In genomic region chr12:128840862-128841468, GRCh38 we compare ENCODE assay signal across 9 cellular contexts. TPM values are rescaled to one million over a fixed set of nuclear protein-coding genes. Genes with fewer than 3 reads are reported as not detected.
DNase-seq lines count a peak whose midpoint lies in the region; ATAC-seq lines count a peak whose summit lies in the region.
"Had no signal": no experiment of that assay in that cellular context is flagged by ENCODE, and none has a peak within 500 bp of the region (broad histone marks: within the 10 kb centered on the region; RNA-seq: fewer than 3 reads in every experiment).

No MANE protein-coding gene starts in this region.

- H3K4me3 Mint-ChIP-seq in memory B cell, result peak overlapping the region; percentile 62
- no peak overlapping the region for H3K4me3 Mint-ChIP-seq in activated T-helper 17 cell treated with anti-CD3 and anti-CD28 coated beads, Interleukin-2, amount 50 U/mL, for 72 hours

- DNase-seq in DMS53 (lab: John Stamatoyannopoulos, UW) (peak; percentile 41), DMS53 treated with DMSO at 0.1 percent for 48 hours (lab: John Stamatoyannopoulos, UW; ENCODE audit: unreplicated experiment) (no peak), memory B cell (ENCODE audit: low spot score in 2 of 2) (no peak), SKM-1 treated with dmso at 0.1 percent for 144 hours (lab: John Stamatoyannopoulos, UW; ENCODE audit: unreplicated experiment) (no peak), HuH-7.5 (ENCODE audit: low spot score) (no peak)
- DNase-seq: NCI-H2029 had no signal

- peak; percentile 82 for ATAC-seq in GM21717 (IDR thresholded peaks at IDR 0.05; ENCODE audit: unreplicated experiment)
- ATAC-seq in HG03521 (IDR thresholded peaks at IDR 0.05; ENCODE audit: unreplicated experiment), result peak; percentile 61
- ATAC-seq in memory B cell (ENCODE audit: low read depth), result peak; percentile 91
- ATAC-seq in activated T-helper 17 cell treated with anti-CD3 and anti-CD28 coated beads, Interleukin-2, amount 50 U/mL, for 72 hours (replicated peaks), result no peak

- H3K27me3 Mint-ChIP-seq in memory B cell, result no peaks in the 10 kb centered on the region
- H3K27me3 Mint-ChIP-seq in activated T-helper 17 cell treated with anti-CD3 and anti-CD28 coated beads, Interleukin-2, amount 50 U/mL, for 72 hours, result peaks cover 14% of the 10 kb centered on the region

- H3K27ac Mint-ChIP-seq in memory B cell, result peak overlapping the region; percentile 54
- no peak overlapping the region for H3K27ac Mint-ChIP-seq in activated T-helper 17 cell treated with anti-CD3 and anti-CD28 coated beads, Interleukin-2, amount 50 U/mL, for 72 hours

- H3K9me3 Mint-ChIP-seq in memory B cell, result no peaks in the 10 kb centered on the region
- no peaks in the 10 kb centered on the region for H3K9me3 Mint-ChIP-seq in activated T-helper 17 cell treated with anti-CD3 and anti-CD28 coated beads, Interleukin-2, amount 50 U/mL, for 72 hours

- H3K4me1 Mint-ChIP-seq in memory B cell, result peaks cover 8% of the 10 kb centered on the region
- peaks cover 8% of the 10 kb centered on the region for H3K4me1 Mint-ChIP-seq in activated T-helper 17 cell treated with anti-CD3 and anti-CD28 coated beads, Interleukin-2, amount 50 U/mL, for 72 hours

- no peaks in the 10 kb centered on the region for H3K36me3 Mint-ChIP-seq in memory B cell
- H3K36me3 Mint-ChIP-seq in activated T-helper 17 cell treated with anti-CD3 and anti-CD28 coated beads, Interleukin-2, amount 50 U/mL, for 72 hours (ENCODE audit: low read depth), result no peaks in the 10 kb centered on the region

RNA-seq across cellular contexts. Expression of gene GLT1D1, which starts 12.3 kb away (rescaled TPM):
- total RNA-seq in activated T-helper 17 cell treated with anti-CD3 and anti-CD28 coated beads, Interleukin-2, amount 50 U/mL, for 72 hours, result not detected

RNA-seq across cellular contexts. Expression of gene SLC15A4, which starts 17.2 kb away (rescaled TPM):
- total RNA-seq in activated T-helper 17 cell treated with anti-CD3 and anti-CD28 coated beads, Interleukin-2, amount 50 U/mL, for 72 hours, result 10 to 100 TPM; 25.2 to 34.2 TPM
